In genomic region chr1:200741808-200742207, GRCh38 we compare ENCODE assay signal across 9 cellular contexts. TPM values are rescaled to one million over a fixed set of nuclear protein-coding genes. Genes with fewer than 3 reads are reported as not detected.
A peak's percentile ranks its signal among the peaks of the same experiment; 100 is the strongest.
DNase-seq lines count a peak whose midpoint lies in the region; ATAC-seq, FAIRE-seq and TF ChIP-seq lines count a peak whose summit lies in the region.
"Had no signal": no experiment of that assay in that cellular context is flagged by ENCODE, and none has a peak within 500 bp of the region (broad histone marks: within the 10 kb centered on the region; RNA-seq: fewer than 3 reads in every experiment).

No MANE protein-coding gene starts in this region.

- no peaks in the 10 kb centered on the region for H3K36me3 ChIP-seq in CD8-positive, alpha-beta T cell (ENCODE audit: insufficient read depth, low read length)
- H3K36me3 ChIP-seq in Karpas-422 (ENCODE audit: insufficient read depth, low read length): peaks cover 26% of the 10 kb centered on the region
- H3K36me3 ChIP-seq in H1 (ENCODE audit: control insufficient read depth in 2 of 4, insufficient read depth in 4 of 4, low read length in 3 of 4): no peaks in the 10 kb centered on the region
- H3K36me3 ChIP-seq in osteoblast (ENCODE audit: insufficient read depth, low read length): no peaks in the 10 kb centered on the region

- H3K9me2 ChIP-seq in Karpas-422 (replicated peaks; ENCODE audit: insufficient read depth, low read length): no peaks in the 10 kb centered on the region

- CTCF ChIA-PET in CD8-positive, alpha-beta T cell (lab: Charles Lee): no interaction called here
- CTCF ChIA-PET in H1 (lab: Charles Lee; ENCODE audit: partially characterized antibody): no interaction called here

- peaks cover 2% of the 10 kb centered on the region for H3K36me3 Mint-ChIP-seq in CD8-positive, alpha-beta T cell

- no peak overlapping the region for H2BK20ac ChIP-seq in H1 (ENCODE audit: low read length)

- POLR2A ChIA-PET in CD8-positive, alpha-beta T cell (lab: Charles Lee): no interaction called here
- POLR2A ChIA-PET in H1 (lab: Charles Lee; ENCODE audit: partially characterized antibody): no interaction called here

- peak overlapping the region; percentile 81 for H3K9ac ChIP-seq in Karpas-422 (ENCODE audit: low read length)
- peak overlapping the region in 1 of 4 experiments; percentile 41; a peak in 2 of 7 replicates for H3K9ac ChIP-seq in H1 (replicated peaks in 1 of 4; ENCODE audit: extremely low read depth in 1 of 4, low read depth in 3 of 4, low read length in 3 of 4)

- TF ChIP-seq CTCF in CD8-positive, alpha-beta T cell (IDR thresholded peaks at IDR 0.05): no peak
- TF ChIP-seq CTCF in H1 (IDR thresholded peaks at IDR 0.05; ENCODE audit: control extremely low read depth in 1 of 3, insufficient read depth in 1 of 3, low read depth in 1 of 3, low read length in 3 of 3) (no peak), osteoblast (IDR thresholded peaks at IDR 0.05; ENCODE audit: extremely low read depth, low read depth, low read length) (no peak)

- no peaks in the 10 kb centered on the region for H3K9me3 Mint-ChIP-seq in CD8-positive, alpha-beta T cell

- H3K4me3 ChIP-seq in CD8-positive, alpha-beta T cell (ENCODE audit: low read depth, low read length): no peak overlapping the region
- peak overlapping the region; percentile 77 for H3K4me3 ChIP-seq in Karpas-422 (ENCODE audit: low read length)
- H3K4me3 ChIP-seq in H1 (ENCODE audit: extremely low read depth in 1 of 4, insufficient read depth in 2 of 4, low read depth in 3 of 4, low read length in 4 of 4): peak overlapping the region in 2 of 4 experiments; percentile 11 to 97; a peak in 3 of 8 replicates
- H3K4me3 ChIP-seq in osteoblast (ENCODE audit: insufficient read depth, low read length): peak overlapping the region; percentile 94

- WGBS in H1 (ENCODE audit: extremely low coverage in 1 of 2, insufficient coverage in 1 of 2, insufficient read length in 1 of 2, insufficient replicate concordance in 2 of 2, low coverage in 1 of 2, low lambda C conversion rate in 2 of 2, missing lambda C conversion rate in 1 of 2), 2 experiments: 83% methylated on average over 2 of the region's 2 CpGs; no CpG with 5 or more reads in 1 of the 2 experiments

- H3K4ac ChIP-seq in H1 (replicated peaks; ENCODE audit: insufficient read length, low read depth, low read length): no peak overlapping the region

- no peaks in the 10 kb centered on the region for H4K20me1 ChIP-seq in Karpas-422 (ENCODE audit: insufficient read depth, low read depth, low read length)
- peaks cover 1 to 6% of the 10 kb centered on the region in 2 experiments for H4K20me1 ChIP-seq in H1 (replicated peaks in 1 of 2; ENCODE audit: control insufficient read depth in 1 of 2, insufficient read depth in 2 of 2, low read length in 2 of 2)
- H4K20me1 ChIP-seq in osteoblast (ENCODE audit: insufficient read depth, low read length): peaks cover 50% of the 10 kb centered on the region

- no peak overlapping the region for H2AK5ac ChIP-seq in H1 (ENCODE audit: low read depth, low read length)

- H3K14ac ChIP-seq in H1 (ENCODE audit: insufficient read length): no peak overlapping the region

- H3K4me2 ChIP-seq in Karpas-422 (ENCODE audit: low read depth, low read length, poor library complexity, severe bottlenecking) (peak overlapping the region; percentile 84), H1 (ENCODE audit: insufficient read depth in 1 of 2, low read depth in 2 of 2, low read length in 2 of 2) (peak overlapping the region; percentile 52 to 86), osteoblast (ENCODE audit: insufficient read depth, low read length) (peak overlapping the region; percentile 99)

- H3K56ac ChIP-seq in H1 (replicated peaks; ENCODE audit: insufficient read length, low read depth, low read length): no peak overlapping the region

- H2BK120ac ChIP-seq in H1 (replicated peaks; ENCODE audit: low read depth, low read length): no peak overlapping the region

- peaks cover 12% of the 10 kb centered on the region for H3K23me2 ChIP-seq in H1 (ENCODE audit: low read depth, low read length)

- no peak overlapping the region for H3K27ac ChIP-seq in CD8-positive, alpha-beta T cell (ENCODE audit: low read depth, low read length)
- H3K27ac ChIP-seq in Karpas-422 (ENCODE audit: low read length) (peak overlapping the region; percentile 98), H1 (ENCODE audit: low read depth, low read length) (no peak overlapping the region), osteoblast (ENCODE audit: low read depth, low read length) (peak overlapping the region; percentile 5)

- no peak for FAIRE-seq in H1 (lab: Jason Lieb, UNC)
- FAIRE-seq: GM12892 had no signal

- H3K4me1 Mint-ChIP-seq in CD8-positive, alpha-beta T cell (ENCODE audit: low read depth): peaks cover 38% of the 10 kb centered on the region

- peaks cover 3% of the 10 kb centered on the region for H3K27me3 Mint-ChIP-seq in CD8-positive, alpha-beta T cell (ENCODE audit: low read depth)

- no peaks in the 10 kb centered on the region for H3K9me3 ChIP-seq in CD8-positive, alpha-beta T cell (ENCODE audit: low read length)
- H3K9me3 ChIP-seq in Karpas-422 (ENCODE audit: low read length): no peaks in the 10 kb centered on the region
- no peaks in the 10 kb centered on the region for H3K9me3 ChIP-seq in H1 (ENCODE audit: insufficient read depth in 2 of 2, low read depth in 1 of 2, low read length in 1 of 2)
- H3K9me3 ChIP-seq in osteoblast (ENCODE audit: low read depth, low read length): no peaks in the 10 kb centered on the region

- TF ChIP-seq EP300 in H1 (IDR thresholded peaks at IDR 0.05; ENCODE audit: borderline replicate concordance in 1 of 2, low read depth in 2 of 2, low read length in 2 of 2): no peak

- H2BK12ac ChIP-seq in H1 (ENCODE audit: low read depth, low read length): no peak overlapping the region

- H4K5ac ChIP-seq in H1 (ENCODE audit: insufficient read length, low read depth, low read length): no peak overlapping the region

- H2BK5ac ChIP-seq in H1 (ENCODE audit: low read depth, low read length): no peak overlapping the region

- peak overlapping the region; percentile 7 for H3K27ac Mint-ChIP-seq in CD8-positive, alpha-beta T cell

- H3K18ac ChIP-seq in H1 (ENCODE audit: extremely low read depth, low read length): no peak overlapping the region

- intact Hi-C loops in CD8-positive, alpha-beta T cell (cut with DNase I, micrococcal nuclease): no loop called here

- H3K4me1 ChIP-seq in CD8-positive, alpha-beta T cell (ENCODE audit: insufficient read depth, low read length): peaks cover 25% of the 10 kb centered on the region
- H3K4me1 ChIP-seq in Karpas-422 (ENCODE audit: low read length): peaks cover 57% of the 10 kb centered on the region
- H3K4me1 ChIP-seq in H1 (replicated peaks in 1 of 4; ENCODE audit: control insufficient read depth in 3 of 4, insufficient read depth in 4 of 4, low read length in 3 of 4): peaks cover 0 to 12% (median 7%) of the 10 kb centered on the region in 4 experiments; a peak in 4 of 7 replicates
- H3K4me1 ChIP-seq in osteoblast (ENCODE audit: insufficient read depth, low read length): peaks cover 26% of the 10 kb centered on the region

- no peak overlapping the region for H2AFZ ChIP-seq in Karpas-422 (ENCODE audit: low read length)
- no peak overlapping the region for H2AFZ ChIP-seq in H1 (ENCODE audit: low read length)
- H2AFZ ChIP-seq in osteoblast (ENCODE audit: low read length): no peak overlapping the region

- no peak overlapping the region for H2BK15ac ChIP-seq in H1 (ENCODE audit: low read length)

- H3K23ac ChIP-seq in H1 (ENCODE audit: insufficient read length): no peak overlapping the region

- H4K8ac ChIP-seq in H1 (ENCODE audit: extremely low read depth, insufficient read depth, low read length): no peak overlapping the region

- ATAC-seq in CD8-positive, alpha-beta T cell: no peak
- no peak for ATAC-seq in HG03159 (IDR thresholded peaks at IDR 0.05; ENCODE audit: unreplicated experiment)

- H4K91ac ChIP-seq in H1 (replicated peaks; ENCODE audit: insufficient read length, low read length): no peak overlapping the region

- no peaks in the 10 kb centered on the region; the same call in none of the 2 replicates for H3K79me1 ChIP-seq in H1 (ENCODE audit: low read depth, low read length)

- H3K79me2 ChIP-seq in Karpas-422 (ENCODE audit: low read length): peaks cover 74% of the 10 kb centered on the region
- H3K79me2 ChIP-seq in H1 (ENCODE audit: control insufficient read depth in 1 of 2, insufficient read depth in 2 of 2, low read length in 2 of 2): peaks cover 9 to 67% of the 10 kb centered on the region in 2 experiments; a peak in 3 of 4 replicates
- peaks cover 75% of the 10 kb centered on the region for H3K79me2 ChIP-seq in osteoblast (ENCODE audit: insufficient read depth, low read length)

- no peak for TF ChIP-seq RAD21 in H1 (IDR thresholded peaks at IDR 0.05 in 1 of 2, conservative IDR thresholded peaks at IDR 0.05 in 1 of 2; ENCODE audit: low read depth in 2 of 2, low read length in 2 of 2)

- H3K4me3 Mint-ChIP-seq in CD8-positive, alpha-beta T cell: no peak overlapping the region

- H3K27me3 ChIP-seq in CD8-positive, alpha-beta T cell (ENCODE audit: insufficient read depth, low read length): no peaks in the 10 kb centered on the region
- no peaks in the 10 kb centered on the region for H3K27me3 ChIP-seq in Karpas-422 (ENCODE audit: low read length)
- H3K27me3 ChIP-seq in H1 (replicated peaks in 1 of 4; ENCODE audit: control insufficient read depth in 3 of 4, extremely low read depth in 1 of 4, insufficient read depth in 3 of 4, low read length in 3 of 4): peaks cover 0 to 3% (median 1%) of the 10 kb centered on the region in 4 experiments; a peak in 3 of 7 replicates
- H3K27me3 ChIP-seq in osteoblast (ENCODE audit: insufficient read depth, low read length): no peaks in the 10 kb centered on the region

- TF ChIP-seq POLR2A in H1 (IDR thresholded peaks at IDR 0.05; ENCODE audit: control extremely low read depth in 1 of 2, low read depth in 2 of 2, low read length in 2 of 2): no peak

- DNase-seq in CD8-positive, alpha-beta T cell: no peak
- DNase-seq in Karpas-422 (peak; percentile 89), H1 (ENCODE audit: low read depth in 1 of 2, low spot score in 2 of 2) (no peak), osteoblast (ENCODE audit: insufficient read length, low spot score, missing footprints) (peak; percentile 43), NCI-H1105 treated with DMSO at 0.1 percent for 48 hours (lab: John Stamatoyannopoulos, UW) (no peak), cortex of kidney (lab: John Stamatoyannopoulos, UW) (no peak), NCI-H748 treated with DMSO at 0.1 percent for 48 hours (lab: John Stamatoyannopoulos, UW) (no peak)

RNA-seq across cellular contexts. Expression of gene CAMSAP2, which starts 3.1 kb away (rescaled TPM):
- 1 to 10 TPM; 1.7 to 2.2 TPM for total RNA-seq in CD8-positive, alpha-beta T cell
- total RNA-seq in Karpas-422 (2014; rRNA removed; shearing (Covaris generic); ENCODE audit: low replicate concordance): 29.4 and 56.5 TPM in 2 replicates
- 27.6 and 28.9 TPM in 2 replicates for total RNA-seq in H1 (2021; fragmentation: NEBNext Ultra II Directional; extraction: Animal tissue kit (Norgen Biotek cat#: 25700))
- polyA plus RNA-seq in H1 (2011; rRNA removed): 2.2 and 4.2 TPM in 2 replicates
- 5.2 TPM for polyA plus RNA-seq in H1 (2011; cell fraction: cytosol; rRNA removed)
- 4.4 TPM for polyA plus RNA-seq in H1 (2011; cell fraction: nucleus; rRNA removed)
- polyA plus RNA-seq in H1 (2012, experiment 1 of 2): 7.7 to 16.4 TPM (median 11.0 TPM) in 4 replicates
- 0.70 TPM for polyA plus RNA-seq in H1 (2012, experiment 2 of 2)
- polyA plus RNA-seq in H1 (2013, experiment 1 of 2): 11.8 TPM
- 10.6 TPM for polyA plus RNA-seq in H1 (2013, experiment 2 of 2)
- 20.5 and 27.1 TPM in 2 replicates for polyA minus RNA-seq in H1 (2011; rRNA and poly(A)+ RNA removed)
- 12.3 TPM for polyA minus RNA-seq in H1 (2011; cell fraction: cytosol; rRNA and poly(A)+ RNA removed)
- polyA minus RNA-seq in H1 (2011; cell fraction: nucleus; rRNA and poly(A)+ RNA removed): 30.8 TPM
- total RNA-seq in osteoblast: 50.3 and 55.7 TPM in 2 replicates

Comparison
In these comparisons a context has a peak if more than half of its experiments do, and no peak if none do; other contexts are left out.
1. DNase-seq: peak in Karpas-422 (single experiment) and osteoblast (single experiment); none in CD8-positive, alpha-beta T cell (0 of 7), H1 (0 of 2), NCI-H1105 treated with DMSO at 0.1 percent for 48 hours (single experiment), cortex of kidney (single experiment) and NCI-H748 treated with DMSO at 0.1 percent for 48 hours (single experiment).
2. H3K27ac ChIP-seq: peak in Karpas-422 (single experiment) and osteoblast (single experiment); none in CD8-positive, alpha-beta T cell (single experiment) and H1 (single experiment).
3. Peak in every context shown above with its lines, with median percentiles within 50 percentile points of each other: H3K4me2 ChIP-seq.